In genomic region chrX:154751121-154751668, GRCh38 we compare ENCODE assay signal across 1 cellular context.
TF ChIP-seq lines count a peak whose summit lies in the region.

No MANE protein-coding gene starts in this region.

TF ChIP-seq in K562, 482 proteins besides CTCF, POLR2A, EP300 and RAD21 (continued from another document and continues in another):
- TF ChIP-seq FOXP4 (CRISPR knock-in tag; IDR thresholded peaks at IDR 0.05; ENCODE audit: borderline replicate concordance) (no peak), POLR2G (IDR thresholded peaks at IDR 0.05; ENCODE audit: low read depth, low read length) (no peak), ZBTB1 (CRISPR knock-in tag; IDR thresholded peaks at IDR 0.05; ENCODE audit: borderline replicate concordance, low read depth) (no peak), CCNT2 (IDR thresholded peaks at IDR 0.05; ENCODE audit: borderline replicate concordance, extremely low read depth, insufficient read length, low read depth, low read length) (no peak), TOE1 (IDR thresholded peaks at IDR 0.05; ENCODE audit: borderline replicate concordance) (no peak), TOE1 (CRISPR knock-in tag; IDR thresholded peaks at IDR 0.05; ENCODE audit: borderline replicate concordance, low read depth) (no peak), THRB (CRISPR knock-in tag; conservative IDR thresholded peaks at IDR 0.05) (no peak), EP400 (IDR thresholded peaks at IDR 0.05) (peak; percentile 68; the same call in 1 of the 2 replicates), SOX6 (IDR thresholded peaks at IDR 0.05) (no peak; the same call in 1 of the 2 replicates), TEAD2 (tag; IDR thresholded peaks at IDR 0.05) (no peak), SMARCE1 (IDR thresholded peaks at IDR 0.05) (peak; percentile 72; the same call in 1 of the 2 replicates), GATAD2B (IDR thresholded peaks at IDR 0.05; ENCODE audit: borderline replicate concordance) (no peak), RBM17 (IDR thresholded peaks at IDR 0.05; ENCODE audit: borderline replicate concordance, low read depth, low read length) (no peak), ZNF668 (CRISPR knock-in tag; IDR thresholded peaks at IDR 0.05) (no peak), HINFP (tag; conservative IDR thresholded peaks at IDR 0.05; ENCODE audit: low read depth) (no peak), WHSC1 (IDR thresholded peaks at IDR 0.05; ENCODE audit: low read length) (no peak), PRMT5 (CRISPR knock-in tag; IDR thresholded peaks at IDR 0.05) (no peak), NR2F6 (CRISPR knock-in tag; IDR thresholded peaks at IDR 0.05) (no peak), DMBX1 (CRISPR knock-in tag; IDR thresholded peaks at IDR 0.05; ENCODE audit: borderline replicate concordance) (no peak), SFPQ (IDR thresholded peaks at IDR 0.05; ENCODE audit: low read depth, low read length) (no peak), ARNT (IDR thresholded peaks at IDR 0.05) (0 out of 4 replicates have a peak, but pooled peaks of 1 of the 2 experiments have one; percentile 42), ELF1 (tag; IDR thresholded peaks at IDR 0.05) (no peak), HES1 (IDR thresholded peaks at IDR 0.05; ENCODE audit: low read depth) (no peak), PML (IDR thresholded peaks at IDR 0.05; ENCODE audit: low read length) (no peak), TAF15 (IDR thresholded peaks at IDR 0.05; ENCODE audit: low read depth, low read length) (no peak), SMAD4 (CRISPR knock-in tag; conservative IDR thresholded peaks at IDR 0.05) (no peak), NFRKB (IDR thresholded peaks at IDR 0.05; ENCODE audit: low read depth) (0 out of 2 replicates have a peak, but pooled peaks have one; percentile 50), BRD4 (IDR thresholded peaks at IDR 0.05) (no peak), CBFA2T3 (IDR thresholded peaks at IDR 0.05) (no peak), TAF9B (IDR thresholded peaks at IDR 0.05; ENCODE audit: partially characterized antibody) (no peak), RBM25 (IDR thresholded peaks at IDR 0.05; ENCODE audit: low read depth, low read length, severe bottlenecking) (no peak), ZNF780A (CRISPR knock-in tag; IDR thresholded peaks at IDR 0.05) (no peak), HBP1 (CRISPR knock-in tag; IDR thresholded peaks at IDR 0.05) (no peak), ZNF174 (CRISPR knock-in tag; IDR thresholded peaks at IDR 0.05) (no peak), NFE2 (IDR thresholded peaks at IDR 0.05; ENCODE audit: low read depth) (no peak), SMAD3 (CRISPR knock-in tag; conservative IDR thresholded peaks at IDR 0.05) (no peak)
- TF ChIP-seq, protein P1, sequence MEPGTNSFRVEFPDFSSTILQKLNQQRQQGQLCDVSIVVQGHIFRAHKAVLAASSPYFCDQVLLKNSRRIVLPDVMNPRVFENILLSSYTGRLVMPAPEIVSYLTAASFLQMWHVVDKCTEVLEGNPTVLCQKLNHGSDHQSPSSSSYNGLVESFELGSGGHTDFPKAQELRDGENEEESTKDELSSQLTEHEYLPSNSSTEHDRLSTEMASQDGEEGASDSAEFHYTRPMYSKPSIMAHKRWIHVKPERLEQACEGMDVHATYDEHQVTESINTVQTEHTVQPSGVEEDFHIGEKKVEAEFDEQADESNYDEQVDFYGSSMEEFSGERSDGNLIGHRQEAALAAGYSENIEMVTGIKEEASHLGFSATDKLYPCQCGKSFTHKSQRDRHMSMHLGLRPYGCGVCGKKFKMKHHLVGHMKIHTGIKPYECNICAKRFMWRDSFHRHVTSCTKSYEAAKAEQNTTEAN (CRISPR knock-in tag; IDR thresholded peaks at IDR 0.05): 0 out of 2 replicates have a peak, but pooled peaks have one; percentile 41
- TF ChIP-seq, protein P2, sequence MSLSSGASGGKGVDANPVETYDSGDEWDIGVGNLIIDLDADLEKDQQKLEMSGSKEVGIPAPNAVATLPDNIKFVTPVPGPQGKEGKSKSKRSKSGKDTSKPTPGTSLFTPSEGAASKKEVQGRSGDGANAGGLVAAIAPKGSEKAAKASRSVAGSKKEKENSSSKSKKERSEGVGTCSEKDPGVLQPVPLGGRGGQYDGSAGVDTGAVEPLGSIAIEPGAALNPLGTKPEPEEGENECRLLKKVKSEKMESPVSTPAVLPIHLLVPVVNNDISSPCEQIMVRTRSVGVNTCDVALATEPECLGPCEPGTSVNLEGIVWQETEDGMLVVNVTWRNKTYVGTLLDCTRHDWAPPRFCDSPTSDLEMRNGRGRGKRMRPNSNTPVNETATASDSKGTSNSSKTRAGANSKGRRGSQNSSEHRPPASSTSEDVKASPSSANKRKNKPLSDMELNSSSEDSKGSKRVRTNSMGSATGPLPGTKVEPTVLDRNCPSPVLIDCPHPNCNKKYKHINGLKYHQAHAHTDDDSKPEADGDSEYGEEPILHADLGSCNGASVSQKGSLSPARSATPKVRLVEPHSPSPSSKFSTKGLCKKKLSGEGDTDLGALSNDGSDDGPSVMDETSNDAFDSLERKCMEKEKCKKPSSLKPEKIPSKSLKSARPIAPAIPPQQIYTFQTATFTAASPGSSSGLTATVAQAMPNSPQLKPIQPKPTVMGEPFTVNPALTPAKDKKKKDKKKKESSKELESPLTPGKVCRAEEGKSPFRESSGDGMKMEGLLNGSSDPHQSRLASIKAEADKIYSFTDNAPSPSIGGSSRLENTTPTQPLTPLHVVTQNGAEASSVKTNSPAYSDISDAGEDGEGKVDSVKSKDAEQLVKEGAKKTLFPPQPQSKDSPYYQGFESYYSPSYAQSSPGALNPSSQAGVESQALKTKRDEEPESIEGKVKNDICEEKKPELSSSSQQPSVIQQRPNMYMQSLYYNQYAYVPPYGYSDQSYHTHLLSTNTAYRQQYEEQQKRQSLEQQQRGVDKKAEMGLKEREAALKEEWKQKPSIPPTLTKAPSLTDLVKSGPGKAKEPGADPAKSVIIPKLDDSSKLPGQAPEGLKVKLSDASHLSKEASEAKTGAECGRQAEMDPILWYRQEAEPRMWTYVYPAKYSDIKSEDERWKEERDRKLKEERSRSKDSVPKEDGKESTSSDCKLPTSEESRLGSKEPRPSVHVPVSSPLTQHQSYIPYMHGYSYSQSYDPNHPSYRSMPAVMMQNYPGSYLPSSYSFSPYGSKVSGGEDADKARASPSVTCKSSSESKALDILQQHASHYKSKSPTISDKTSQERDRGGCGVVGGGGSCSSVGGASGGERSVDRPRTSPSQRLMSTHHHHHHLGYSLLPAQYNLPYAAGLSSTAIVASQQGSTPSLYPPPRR (CRISPR knock-in tag; IDR thresholded peaks at IDR 0.05; ENCODE audit: borderline replicate concordance): no peak
- TF ChIP-seq, protein P3, sequence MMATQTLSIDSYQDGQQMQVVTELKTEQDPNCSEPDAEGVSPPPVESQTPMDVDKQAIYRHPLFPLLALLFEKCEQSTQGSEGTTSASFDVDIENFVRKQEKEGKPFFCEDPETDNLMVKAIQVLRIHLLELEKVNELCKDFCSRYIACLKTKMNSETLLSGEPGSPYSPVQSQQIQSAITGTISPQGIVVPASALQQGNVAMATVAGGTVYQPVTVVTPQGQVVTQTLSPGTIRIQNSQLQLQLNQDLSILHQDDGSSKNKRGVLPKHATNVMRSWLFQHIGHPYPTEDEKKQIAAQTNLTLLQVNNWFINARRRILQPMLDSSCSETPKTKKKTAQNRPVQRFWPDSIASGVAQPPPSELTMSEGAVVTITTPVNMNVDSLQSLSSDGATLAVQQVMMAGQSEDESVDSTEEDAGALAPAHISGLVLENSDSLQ (IDR thresholded peaks at IDR 0.05): no peak
- TF ChIP-seq, protein P4, sequence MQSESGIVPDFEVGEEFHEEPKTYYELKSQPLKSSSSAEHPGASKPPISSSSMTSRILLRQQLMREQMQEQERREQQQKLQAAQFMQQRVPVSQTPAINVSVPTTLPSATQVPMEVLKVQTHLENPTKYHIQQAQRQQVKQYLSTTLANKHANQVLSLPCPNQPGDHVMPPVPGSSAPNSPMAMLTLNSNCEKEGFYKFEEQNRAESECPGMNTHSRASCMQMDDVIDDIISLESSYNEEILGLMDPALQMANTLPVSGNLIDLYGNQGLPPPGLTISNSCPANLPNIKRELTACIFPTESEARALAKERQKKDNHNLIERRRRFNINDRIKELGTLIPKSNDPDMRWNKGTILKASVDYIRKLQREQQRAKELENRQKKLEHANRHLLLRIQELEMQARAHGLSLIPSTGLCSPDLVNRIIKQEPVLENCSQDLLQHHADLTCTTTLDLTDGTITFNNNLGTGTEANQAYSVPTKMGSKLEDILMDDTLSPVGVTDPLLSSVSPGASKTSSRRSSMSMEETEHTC (IDR thresholded peaks at IDR 0.05): no peak
- TF ChIP-seq, protein P5, sequence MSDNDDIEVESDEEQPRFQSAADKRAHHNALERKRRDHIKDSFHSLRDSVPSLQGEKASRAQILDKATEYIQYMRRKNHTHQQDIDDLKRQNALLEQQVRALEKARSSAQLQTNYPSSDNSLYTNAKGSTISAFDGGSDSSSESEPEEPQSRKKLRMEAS (CRISPR knock-in tag; IDR thresholded peaks at IDR 0.05): 0 out of 2 replicates have a peak, but pooled peaks have one; percentile 37
- TF ChIP-seq, protein P6, sequence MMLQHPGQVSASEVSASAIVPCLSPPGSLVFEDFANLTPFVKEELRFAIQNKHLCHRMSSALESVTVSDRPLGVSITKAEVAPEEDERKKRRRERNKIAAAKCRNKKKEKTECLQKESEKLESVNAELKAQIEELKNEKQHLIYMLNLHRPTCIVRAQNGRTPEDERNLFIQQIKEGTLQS (IDR thresholded peaks at IDR 0.05): no peak
- TF ChIP-seq, protein P6 (CRISPR knock-in tag; conservative IDR thresholded peaks at IDR 0.05): no peak
